Comparison of ENCODE assay signal across 25 cellular contexts in the genomic region with DNA sequence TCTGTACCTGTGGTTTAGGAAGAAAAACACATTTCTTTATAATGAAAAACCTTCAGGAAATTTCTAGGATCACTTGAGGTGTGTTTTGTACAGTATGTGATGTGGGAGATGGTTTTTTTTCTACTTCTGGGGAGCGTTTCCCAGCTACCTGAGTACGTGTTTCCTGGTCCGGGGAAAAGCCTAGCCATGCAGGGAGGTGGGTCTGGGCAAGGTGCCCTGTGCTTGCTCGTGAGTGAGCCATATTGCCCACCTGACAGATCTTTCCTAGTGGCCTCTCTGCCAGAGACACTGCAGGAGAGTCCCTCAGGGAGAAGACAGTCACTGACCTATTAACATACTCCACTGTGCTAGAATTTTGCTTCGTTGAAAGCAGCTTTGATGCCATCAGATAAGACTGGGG. TPM values are rescaled to one million over a fixed set of nuclear protein-coding genes. Genes with fewer than 3 reads are reported as not detected.
"Had no signal": no experiment of that assay in that cellular context is flagged by ENCODE, and none has a peak within 500 bp of the region (broad histone marks: within the 10 kb centered on the region; RNA-seq: fewer than 3 reads in every experiment).

No MANE protein-coding gene starts in this region.

- DNase-seq: activated CD4-positive, alpha-beta T cell treated with anti-CD3 and anti-CD28 coated beads, Interleukin-2, amount 50 U/mL, for 1 hour; activated CD4-positive, CD25-positive, alpha-beta regulatory T cell treated with anti-CD3 and anti-CD28 coated beads, Interleukin-2, amount 50 U/mL, for 72 hours; activated CD8-positive, alpha-beta T cell treated with anti-CD3 and anti-CD28 coated beads for 36 hours; activated gamma-delta T cell treated with Interleukin-2 at 50 U/mL for 16 hours; activated naive CD4-positive, alpha-beta T cell treated with anti-CD3 and anti-CD28 coated beads, Interleukin-2, amount 50 U/mL, for 16 hours; activated T-cell treated with anti-CD3 and anti-CD28 coated beads, Interleukin-2, amount 50 U/mL, for 1 hour; dermis blood vessel endothelial cell; effector CD4-positive, alpha-beta T cell; foreskin keratinocyte; heart left ventricle; hypothalamus; midbrain; naive thymus-derived CD4-positive, alpha-beta T cell; nucleus accumbens; stimulated activated CD4-positive, alpha-beta T cell treated with anti-CD3 and anti-CD28 coated beads, Interleukin-1b, Interleukin-23, amount 100 ng/mL, for 48 hours; stimulated activated CD4-positive, alpha-beta T cell treated with anti-CD3 and anti-CD28 coated beads, Interleukin-4, amount 100 ng/mL, for 4 hours; stimulated activated naive B cell treated with anti-CD40 and anti-IgM and Interleukin-4, amounts not matched to agents 10 μg/mL and 1 μg/mL and 100 μg/mL, for 72 hours; stomach; T1000; tibial artery had no signal

- H3K4me3 Mint-ChIP-seq: activated CD8-positive, alpha-beta T cell treated with anti-CD3 and anti-CD28 coated beads for 36 hours; activated T-helper 17 cell treated with anti-CD3 and anti-CD28 coated beads, Interleukin-2, amount 50 U/mL, for 72 hours; central memory CD8-positive, alpha-beta T cell; naive thymus-derived CD4-positive, alpha-beta T cell; stimulated activated naive B cell treated with anti-CD40 and anti-IgM and Interleukin-4, amounts not matched to agents 10 μg/mL and 1 μg/mL and 100 μg/mL, for 72 hours; T-helper 1 cell treated with Interleukin-12 subunit alpha and Interleukin-12 subunit beta and Interleukin-4 antibody, amounts not matched to agents 30 μg/mL and 1 μg/mL, for 36 hours had no signal

- H3K9me3 Mint-ChIP-seq: activated CD8-positive, alpha-beta T cell treated with anti-CD3 and anti-CD28 coated beads for 36 hours; activated T-helper 17 cell treated with anti-CD3 and anti-CD28 coated beads, Interleukin-2, amount 50 U/mL, for 72 hours; central memory CD8-positive, alpha-beta T cell; stimulated activated naive B cell treated with anti-CD40 and anti-IgM and Interleukin-4, amounts not matched to agents 10 μg/mL and 1 μg/mL and 100 μg/mL, for 72 hours; T-helper 1 cell treated with Interleukin-12 subunit alpha and Interleukin-12 subunit beta and Interleukin-4 antibody, amounts not matched to agents 30 μg/mL and 1 μg/mL, for 36 hours had no signal

- ATAC-seq: activated CD8-positive, alpha-beta T cell treated with anti-CD3 and anti-CD28 coated beads for 36 hours; activated T-helper 17 cell treated with anti-CD3 and anti-CD28 coated beads, Interleukin-2, amount 50 U/mL, for 72 hours; foreskin keratinocyte; heart left ventricle; naive thymus-derived CD4-positive, alpha-beta T cell; stimulated activated naive B cell treated with anti-CD40 and anti-IgM and Interleukin-4, amounts not matched to agents 10 μg/mL and 1 μg/mL and 100 μg/mL, for 72 hours had no signal

- H3K4me1 Mint-ChIP-seq: activated T-helper 17 cell treated with anti-CD3 and anti-CD28 coated beads, Interleukin-2, amount 50 U/mL, for 72 hours; central memory CD8-positive, alpha-beta T cell had no signal

- H3K36me3 Mint-ChIP-seq: stimulated activated naive B cell treated with anti-CD40 and anti-IgM and Interleukin-4, amounts not matched to agents 10 μg/mL and 1 μg/mL and 100 μg/mL, for 72 hours had no signal

- H3K27me3 Mint-ChIP-seq: activated CD8-positive, alpha-beta T cell treated with anti-CD3 and anti-CD28 coated beads for 36 hours; activated T-helper 17 cell treated with anti-CD3 and anti-CD28 coated beads, Interleukin-2, amount 50 U/mL, for 72 hours; central memory CD8-positive, alpha-beta T cell; naive thymus-derived CD4-positive, alpha-beta T cell; stimulated activated naive B cell treated with anti-CD40 and anti-IgM and Interleukin-4, amounts not matched to agents 10 μg/mL and 1 μg/mL and 100 μg/mL, for 72 hours had no signal

- H3K27ac Mint-ChIP-seq: activated CD8-positive, alpha-beta T cell treated with anti-CD3 and anti-CD28 coated beads for 36 hours; activated T-helper 17 cell treated with anti-CD3 and anti-CD28 coated beads, Interleukin-2, amount 50 U/mL, for 72 hours; stimulated activated naive B cell treated with anti-CD40 and anti-IgM and Interleukin-4, amounts not matched to agents 10 μg/mL and 1 μg/mL and 100 μg/mL, for 72 hours; T-helper 1 cell treated with Interleukin-12 subunit alpha and Interleukin-12 subunit beta and Interleukin-4 antibody, amounts not matched to agents 30 μg/mL and 1 μg/mL, for 36 hours had no signal

- H3K9me3 ChIP-seq: suprapubic skin had no signal

RNA-seq across cellular contexts. Expression of gene TRPM2, which starts 41.3 kb away (rescaled TPM):
- total RNA-seq: pulmonary artery endothelial cell had no signal
